ENCODE assay signal across 17 cellular contexts in genomic region chr7:140881507-140882228, GRCh38. TPM values are rescaled to one million over a fixed set of nuclear protein-coding genes. Genes with fewer than 3 reads are reported as not detected.
DNase-seq lines count a peak whose midpoint lies in the region; ATAC-seq, FAIRE-seq and TF ChIP-seq lines count a peak whose summit lies in the region.
"Had no signal": no experiment of that assay in that cellular context is flagged by ENCODE, and none has a peak within 500 bp of the region (broad histone marks: within the 10 kb centered on the region; RNA-seq: fewer than 3 reads in every experiment).

No MANE protein-coding gene starts in this region.

- no peak overlapping the region for H3K4me3 ChIP-seq in uterus
- H3K4me3 ChIP-seq: BLaER1, esophagus muscularis mucosa, PC-9, smooth muscle cell had no signal

- peaks cover 41% of the 10 kb centered on the region for H3K4me1 Mint-ChIP-seq in activated T-helper 2 cell treated with anti-CD3 and anti-CD28 coated beads, Interferon-gamma antibody, Interleukin-2, Interleukin-4, amounts not matched to agents 10 μg/mL and 5 μg/mL and 100 μg/mL, durations not matched to agents 14 hours and 24 hours and 36 hours (ENCODE audit: low read depth)

- FAIRE-seq in GM12891 (lab: Jason Lieb, UNC), result peak; percentile 69
- FAIRE-seq: H1, TTC549 had no signal

- no peak for TF ChIP-seq CTCF in uterus (IDR thresholded peaks at IDR 0.05)

- no peaks in the 10 kb centered on the region for H3K4me1 ChIP-seq in uterus

- no peak for DNase-seq in GM12891 (ENCODE audit: insufficient read length, low spot score)
- no peak for DNase-seq in activated T-helper 2 cell treated with anti-CD3 and anti-CD28 coated beads, Interferon-gamma antibody, Interleukin-2, Interleukin-4, amounts not matched to agents 10 μg/mL and 5 μg/mL and 100 μg/mL, durations not matched to agents 14 hours and 24 hours and 36 hours (ENCODE audit: low spot score)
- DNase-seq in uterus, result no peak
- no peak for DNase-seq in NCI-H146 treated with DMSO at 0.1 percent for 48 hours (lab: John Stamatoyannopoulos, UW; ENCODE audit: unreplicated experiment)
- DNase-seq in SHP77 treated with DMSO at 0.1 percent for 48 hours (lab: John Stamatoyannopoulos, UW), result no peak
- DNase-seq: central memory CD4-positive, alpha-beta T cell; GF-D8; NCI-H2029; PC-9 had no signal

- intact Hi-C loops in activated T-helper 2 cell treated with anti-CD3 and anti-CD28 coated beads, Interferon-gamma antibody, Interleukin-2, Interleukin-4, amounts not matched to agents 10 μg/mL and 5 μg/mL and 100 μg/mL, durations not matched to agents 14 hours and 24 hours and 36 hours (cut with micrococcal nuclease), result no loop called here
- intact Hi-C loops in uterus (cut with DNase I; ENCODE audit: low total_unique reads), result no loop called here

- TF ChIP-seq POLR2A in GM12891 (IDR thresholded peaks at IDR 0.05; ENCODE audit: low read depth, low read length) (no peak), uterus (IDR thresholded peaks at IDR 0.05) (no peak)

- H3K4me3 Mint-ChIP-seq in activated T-helper 2 cell treated with anti-CD3 and anti-CD28 coated beads, Interferon-gamma antibody, Interleukin-2, Interleukin-4, amounts not matched to agents 10 μg/mL and 5 μg/mL and 100 μg/mL, durations not matched to agents 14 hours and 24 hours and 36 hours (ENCODE audit: low read depth), result no peak overlapping the region

- no peaks in the 10 kb centered on the region for H3K9me3 ChIP-seq in uterus
- H3K9me3 ChIP-seq: esophagus muscularis mucosa had no signal

- no peaks in the 10 kb centered on the region for H3K27me3 Mint-ChIP-seq in activated T-helper 2 cell treated with anti-CD3 and anti-CD28 coated beads, Interferon-gamma antibody, Interleukin-2, Interleukin-4, amounts not matched to agents 10 μg/mL and 5 μg/mL and 100 μg/mL, durations not matched to agents 14 hours and 24 hours and 36 hours (ENCODE audit: low read depth)

- ATAC-seq in GM19452 (IDR thresholded peaks at IDR 0.05; ENCODE audit: unreplicated experiment) (peak; percentile 60), HG02943 (IDR thresholded peaks at IDR 0.05; ENCODE audit: low read depth, unreplicated experiment) (peak; percentile 49), HG03469 (IDR thresholded peaks at IDR 0.05; ENCODE audit: unreplicated experiment) (no peak)

- peaks cover 21% of the 10 kb centered on the region for H3K36me3 Mint-ChIP-seq in activated T-helper 2 cell treated with anti-CD3 and anti-CD28 coated beads, Interferon-gamma antibody, Interleukin-2, Interleukin-4, amounts not matched to agents 10 μg/mL and 5 μg/mL and 100 μg/mL, durations not matched to agents 14 hours and 24 hours and 36 hours (ENCODE audit: low read depth)

- no peaks in the 10 kb centered on the region for H3K9me3 Mint-ChIP-seq in activated T-helper 2 cell treated with anti-CD3 and anti-CD28 coated beads, Interferon-gamma antibody, Interleukin-2, Interleukin-4, amounts not matched to agents 10 μg/mL and 5 μg/mL and 100 μg/mL, durations not matched to agents 14 hours and 24 hours and 36 hours

- no peak overlapping the region for H3K27ac ChIP-seq in uterus
- H3K27ac ChIP-seq: BLaER1, esophagus muscularis mucosa, PC-9 had no signal

- no peaks in the 10 kb centered on the region for H3K27me3 ChIP-seq in uterus
- H3K27me3 ChIP-seq: BLaER1, esophagus muscularis mucosa had no signal

- no peaks in the 10 kb centered on the region for H3K36me3 ChIP-seq in uterus
- H3K36me3 ChIP-seq: esophagus muscularis mucosa had no signal

- H3K27ac Mint-ChIP-seq in activated T-helper 2 cell treated with anti-CD3 and anti-CD28 coated beads, Interferon-gamma antibody, Interleukin-2, Interleukin-4, amounts not matched to agents 10 μg/mL and 5 μg/mL and 100 μg/mL, durations not matched to agents 14 hours and 24 hours and 36 hours, result peak overlapping the region; percentile 3

TF ChIP-seq in GM12891, 5 proteins besides CTCF, POLR2A, EP300 and RAD21:
- TF ChIP-seq POLR2AphosphoS5 (IDR thresholded peaks at IDR 0.05; ENCODE audit: low read depth, low read length) (no peak), POU2F2 (IDR thresholded peaks at IDR 0.05; ENCODE audit: low read depth, low read length) (no peak), PAX5 (IDR thresholded peaks at IDR 0.05; ENCODE audit: insufficient read depth, low read length, severe bottlenecking) (no peak), TAF1 (IDR thresholded peaks at IDR 0.05; ENCODE audit: low read depth, low read length) (no peak), SPI1 (IDR thresholded peaks at IDR 0.05; ENCODE audit: low read depth, low read length) (no peak)

RNA-seq across cellular contexts. Expression of gene BRAF, which starts 43.1 kb away (rescaled TPM):
- polyA plus RNA-seq in GM12891 (2012; ENCODE audit: low read depth, missing spikeins), result 7.0 TPM
- 25.6 and 25.7 TPM in 2 replicates for total RNA-seq in activated T-helper 2 cell treated with anti-CD3 and anti-CD28 coated beads, Interferon-gamma antibody, Interleukin-2, Interleukin-4, amounts not matched to agents 10 μg/mL and 5 μg/mL and 100 μg/mL, durations not matched to agents 14 hours and 24 hours and 36 hours
- total RNA-seq in uterus, result 10 to 100 TPM; 42.6 to 76.8 (median 66.5) TPM
